ENCODE assay signal across 33 cellular contexts in genomic region chr17:14084955-14085354, GRCh38.
"Had no signal": no experiment of that assay in that cellular context is flagged by ENCODE, and none has a peak within 500 bp of the region (broad histone marks: within the 10 kb centered on the region; RNA-seq: fewer than 3 reads in every experiment).

No MANE protein-coding gene starts in this region.

- H3K9me3 ChIP-seq: adrenal gland, body of pancreas, breast epithelium had no signal

- H3K27ac ChIP-seq: adrenal gland, body of pancreas, brain microvascular endothelial cell, breast epithelium had no signal

- ATAC-seq: activated CD8-positive, alpha-beta T cell treated with anti-CD3 and anti-CD28 coated beads for 36 hours; activated naive CD4-positive, alpha-beta T cell treated with anti-CD3 and anti-CD28 coated beads, Interleukin-2, amount 50 U/mL, for 72 hours; activated T-cell treated with anti-CD3 and anti-CD28 coated beads, Interleukin-2, amount 50 U/mL, for 4 hours; activated T-cell treated with anti-CD3 and anti-CD28 coated beads, Interleukin-2, amount 50 U/mL, for 72 hours; activated T-helper 17 cell treated with anti-CD3 and anti-CD28 coated beads, Interleukin-2, amount 50 U/mL, for 72 hours; body of pancreas had no signal

- H3K4me3 ChIP-seq: adrenal gland, body of pancreas, breast epithelium had no signal

- H3K4me1 ChIP-seq: body of pancreas, breast epithelium had no signal

- FAIRE-seq: astrocyte, TTC549 had no signal

- DNase-seq: activated B cell treated with CpG ODN at 0.5 μM for 24 hours; activated CD4-positive, alpha-beta memory T cell treated with anti-CD3 and anti-CD28 coated beads for 36 hours; activated CD4-positive, alpha-beta T cell treated with anti-CD3 and anti-CD28 coated beads for 4 hours; activated CD4-positive, alpha-beta T cell treated with anti-CD3 and anti-CD28 coated beads, Interleukin-2, amount 10 ng/mL, durations not matched to agents 24 days and 14 days; activated CD4-positive, alpha-beta T cell treated with anti-CD3 and anti-CD28 coated beads, Interleukin-2, amount 50 U/mL, for 1 hour; activated CD4-positive, alpha-beta T cell treated with anti-CD3 and anti-CD28 coated beads, Interleukin-2, amount 50 U/mL, for 4 hours; activated CD4-positive, CD25-positive, alpha-beta regulatory T cell treated with anti-CD3 and anti-CD28 coated beads, Interleukin-2, amount 50 U/mL, for 72 hours; activated CD8-positive, alpha-beta memory T cell treated with anti-CD3 and anti-CD28 coated beads, Interleukin-2, amount 50 U/mL, for 4 hours; activated CD8-positive, alpha-beta T cell treated with anti-CD3 and anti-CD28 coated beads for 36 hours; activated effector memory CD4-positive, alpha-beta T cell treated with anti-CD3 and anti-CD28 coated beads, Interleukin-2, amount 50 U/mL, for 16 hours; activated gamma-delta T cell treated with Interleukin-2 at 50 U/mL for 16 hours; activated naive CD4-positive, alpha-beta T cell; activated naive CD4-positive, alpha-beta T cell treated with anti-CD3 and anti-CD28 coated beads for 36 hours; activated naive CD4-positive, alpha-beta T cell treated with anti-CD3 and anti-CD28 coated beads, Interleukin-2, amount 50 U/mL, for 16 hours; activated naive CD8-positive, alpha-beta T cell treated with anti-CD3 and anti-CD28 coated beads for 36 hours; activated T-cell treated with anti-CD3 and anti-CD28 coated beads for 4 hours; activated T-cell treated with anti-CD3 and anti-CD28 coated beads, Interleukin-2, amount 50 U/mL, for 1 hour; activated T-cell treated with anti-CD3 and anti-CD28 coated beads, Interleukin-2, amount 50 U/mL, for 4 hours; activated T-cell treated with anti-CD3 and anti-CD28 coated beads, Interleukin-2, amount 50 U/mL, for 72 hours; adrenal gland; amniotic stem cell; aorta; body of pancreas; brain microvascular endothelial cell; central memory CD4-positive, alpha-beta T cell; T-helper 1 cell; T-helper 2 cell; T-helper 9 cell had no signal
